ENCODE assay signal across 8 cellular contexts in genomic region chr9:136527721-136528710, GRCh38. TPM values are rescaled to one million over a fixed set of nuclear protein-coding genes. Genes with fewer than 3 reads are reported as not detected.
DNase-seq lines count a peak whose midpoint lies in the region; ATAC-seq, FAIRE-seq and TF ChIP-seq lines count a peak whose summit lies in the region.

No MANE protein-coding gene starts in this region.

- no peaks in the 10 kb centered on the region for H3K9me3 Mint-ChIP-seq in chondrocyte (ENCODE audit: low read depth)

- peak in 3 of 4 donors; percentile 5 to 11 (median 8) for ATAC-seq in pancreas

- intact Hi-C loops in pancreas (cut with DNase I) = no loop called here
- intact Hi-C loops in tibial artery (cut with DNase I; ENCODE audit: low total_unique reads) = no loop called here

- H3K27me3 Mint-ChIP-seq in chondrocyte (ENCODE audit: low read depth) = no peaks in the 10 kb centered on the region

- peak; percentile 83 for DNase-seq in GM03348 (ENCODE audit: low spot score)
- DNase-seq in NCI-H1694 treated with DMSO at 0.1 percent for 48 hours (lab: John Stamatoyannopoulos, UW) = peak; percentile 84
- DNase-seq in chondrocyte (ENCODE audit: low spot score) = no peak
- DNase-seq in pancreas = no peak
- no peak for DNase-seq in D721Med (ENCODE audit: insufficient read length, low spot score)
- DNase-seq in stimulated activated CD4-positive, alpha-beta T cell treated with anti-CD3 and anti-CD28 coated beads, Interleukin-2, amount 100 ng/mL, for 48 hours = no peak
- no peak for DNase-seq in GM19239 (ENCODE audit: insufficient read length, low spot score)
- DNase-seq in tibial artery = no peak

- peak overlapping the region; percentile 51 for H3K27ac Mint-ChIP-seq in chondrocyte (ENCODE audit: unreplicated experiment)

- peaks cover 18% of the 10 kb centered on the region for H3K4me1 Mint-ChIP-seq in chondrocyte (ENCODE audit: low read depth)

- TF ChIP-seq CTCF in chondrocyte (IDR thresholded peaks at IDR 0.05) (peak; percentile 23), pancreas (IDR thresholded peaks at IDR 0.05) (no peak), D721Med (IDR thresholded peaks at IDR 0.05; ENCODE audit: insufficient read depth, missing control alignments) (no peak), tibial artery (IDR thresholded peaks at IDR 0.05) (no peak)

- H3K4me1 ChIP-seq in pancreas (peaks cover 5 to 32% (median 20%) of the 10 kb centered on the region in 3 donors), tibial artery (peaks cover 0 to 91% (median 62%) of the 10 kb centered on the region in 4 donors)

- H3K36me3 ChIP-seq in pancreas (peaks cover 0 to 5% (median 2%) of the 10 kb centered on the region in 3 donors), tibial artery (peaks cover 3 to 9% (median 9%) of the 10 kb centered on the region in 3 donors)

- H3K4me3 ChIP-seq in pancreas (no peak overlapping the region), tibial artery (no peak overlapping the region)

- no peaks in the 10 kb centered on the region for H3K36me3 Mint-ChIP-seq in chondrocyte (ENCODE audit: low read depth)

- H3K9me3 ChIP-seq in pancreas = no peaks in the 10 kb centered on the region
- no peaks in the 10 kb centered on the region for H3K9me3 ChIP-seq in tibial artery

- peak overlapping the region; percentile 6 for H3K4me3 Mint-ChIP-seq in chondrocyte (ENCODE audit: unreplicated experiment)

- no peak overlapping the region for H3K27ac ChIP-seq in pancreas
- peak overlapping the region in 1 of 2 donors; percentile 6 for H3K27ac ChIP-seq in tibial artery

- H3K27me3 ChIP-seq in pancreas = no peaks in the 10 kb centered on the region
- no peaks in the 10 kb centered on the region for H3K27me3 ChIP-seq in tibial artery

- WGBS in pancreas, 2 donors = 64 to 69% methylated on average over 33 to 34 of the region's 34 CpGs

- FAIRE-seq in pancreas (lab: Jason Lieb, UNC) (no peak), D721Med (lab: Jason Lieb, UNC) (no peak), GM19239 (lab: Jason Lieb, UNC) (no peak)

RNA-seq across cellular contexts. Expression of gene NOTCH1, which starts 17.8 kb away (rescaled TPM):
- total RNA-seq in chondrocyte (11.6 to 28.7 TPM (median 27.5 TPM) in 3 replicates), pancreas (10 to 100 TPM; 19.6 to 39.8 (median 25.6) TPM)
- polyA plus RNA-seq in pancreas = 10 to 100 TPM in 1 of 2 donors, 1 to 10 TPM in 1; 9.3 to 20.1 TPM

RNA-seq across cellular contexts. Expression of gene SEC16A, which starts 45.2 kb away (rescaled TPM):
- total RNA-seq in chondrocyte (91.7 to 95.7 TPM (median 93.4 TPM) in 3 replicates), pancreas (10 to 100 TPM; 32.1 to 46.6 (median 39.5) TPM)
- 10 to 100 TPM; 49.7 to 66.9 TPM for polyA plus RNA-seq in pancreas

Comparison
In these comparisons a context has a peak if more than half of its experiments do, and no peak if none do; other contexts are left out.
1. DNase-seq: peak in GM03348 (single experiment) and NCI-H1694 treated with DMSO at 0.1 percent for 48 hours (single experiment); none in chondrocyte (single experiment), pancreas (0 of 6), D721Med (single experiment), stimulated activated CD4-positive, alpha-beta T cell treated with anti-CD3 and anti-CD28 coated beads, Interleukin-2, amount 100 ng/mL, for 48 hours (0 of 2), GM19239 (single experiment) and tibial artery (0 of 2).